In genomic region chr22:36347094-36347493, GRCh38 we compare ENCODE assay signal across 1 cellular context.
TF ChIP-seq lines count a peak whose summit lies in the region.

No MANE protein-coding gene starts in this region.

TF ChIP-seq in SK-N-SH treated with all-trans-retinoic acid at 6 μM for 48 hours, 23 proteins besides CTCF, POLR2A, EP300 and RAD21 (continued from another document):
- TF ChIP-seq PATZ1 (CRISPR knock-in tag; IDR thresholded peaks at IDR 0.05; ENCODE audit: borderline replicate concordance) = no peak
- TF ChIP-seq ARNTL (CRISPR knock-in tag; IDR thresholded peaks at IDR 0.05; ENCODE audit: borderline replicate concordance, low read depth) = no peak
- TF ChIP-seq ZNF565 (CRISPR knock-in tag; conservative IDR thresholded peaks at IDR 0.05; ENCODE audit: low read depth) = no peak
- TF ChIP-seq CSDC2 (CRISPR knock-in tag; IDR thresholded peaks at IDR 0.05) = no peak
